ENCODE assay signal across 8 cellular contexts in genomic region chr11:88552377-88553029, GRCh38.
DNase-seq lines count a peak whose midpoint lies in the region; ATAC-seq lines count a peak whose summit lies in the region.

No MANE protein-coding gene starts in this region.

- no peak overlapping the region for H3K9ac ChIP-seq in NT2/D1 (ENCODE audit: insufficient read length, low read depth)

- no peak overlapping the region for H3K4me3 ChIP-seq in NT2/D1 (ENCODE audit: insufficient read length, low read depth)

- ATAC-seq in GM19025 (IDR thresholded peaks at IDR 0.05; ENCODE audit: low read depth, unreplicated experiment) (peak; percentile 85), HG03095 (IDR thresholded peaks at IDR 0.05; ENCODE audit: unreplicated experiment) (peak; percentile 95)

- no peaks in the 10 kb centered on the region for H3K36me3 ChIP-seq in NT2/D1 (ENCODE audit: insufficient read depth, insufficient read length, low read length)

- DNase-seq in COLO668 (lab: John Stamatoyannopoulos, UW; ENCODE audit: unreplicated experiment) (peak; percentile 28), NT2/D1 (ENCODE audit: low read depth, low spot score) (peak; percentile 59), activated T-cell treated with anti-CD3 and anti-CD28 coated beads for 4 hours (peak; percentile 20), germinal center (ENCODE audit: low spot score) (peak; percentile 35), 8988T (no peak)
- peak; percentile 32 to 45 for DNase-seq in stimulated activated CD4-positive, alpha-beta T cell treated with anti-CD3 and anti-CD28 coated beads, Interleukin-15, amount 100 ng/mL, for 48 hours (ENCODE audit: low read depth in 2 of 2)

- no peaks in the 10 kb centered on the region for H3K4me1 ChIP-seq in NT2/D1 (ENCODE audit: insufficient read depth, insufficient read length)

- no peaks in the 10 kb centered on the region for H3K27me3 ChIP-seq in NT2/D1 (ENCODE audit: insufficient read depth, insufficient read length)

- H3K9me3 ChIP-seq in NT2/D1 (ENCODE audit: insufficient read depth, low read length): no peaks in the 10 kb centered on the region
